Comparison of ENCODE assay signal across 1 cellular context in the genomic region with DNA sequence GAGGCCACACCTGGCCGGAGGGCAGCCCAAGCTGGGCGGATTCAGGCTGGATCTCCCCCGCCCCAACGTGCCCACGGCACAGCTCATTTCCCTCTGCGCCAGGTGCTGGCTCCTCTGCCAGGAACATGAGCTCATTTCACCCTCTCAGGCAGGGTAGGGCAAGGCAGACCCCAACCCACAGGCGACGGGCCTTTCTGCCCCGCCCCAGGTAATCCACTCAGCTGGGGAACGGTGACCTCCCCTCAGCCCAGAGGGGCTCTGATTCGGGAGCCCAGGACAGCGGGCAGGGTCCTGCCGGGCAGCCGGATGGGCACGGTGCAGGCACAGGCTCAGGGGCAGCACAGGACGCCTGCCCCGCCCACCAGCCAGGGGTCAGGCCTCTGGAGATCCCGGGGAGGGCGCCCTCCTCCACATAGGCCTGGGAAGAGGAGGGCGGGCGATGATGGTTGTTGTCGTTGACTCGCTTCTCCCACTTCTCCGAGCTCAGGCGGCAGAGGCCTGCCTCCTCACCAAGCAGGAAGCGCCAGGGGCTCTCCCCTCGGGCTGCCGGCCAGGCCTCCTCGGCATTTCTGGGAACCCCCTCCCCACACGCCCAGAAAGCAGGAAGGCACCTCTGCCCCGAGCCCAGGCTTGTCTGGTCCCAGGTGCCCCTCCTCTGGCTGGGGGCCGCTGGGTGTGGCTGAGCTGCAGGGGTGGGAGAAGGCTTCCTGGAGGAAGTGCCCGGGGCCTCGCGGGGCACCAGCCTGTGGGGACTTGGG.
TF ChIP-seq lines count a peak whose summit lies in the region.

No MANE protein-coding gene starts in this region.

TF ChIP-seq in H1, 55 proteins besides CTCF, POLR2A, EP300 and RAD21:
- TF ChIP-seq, protein P1, sequence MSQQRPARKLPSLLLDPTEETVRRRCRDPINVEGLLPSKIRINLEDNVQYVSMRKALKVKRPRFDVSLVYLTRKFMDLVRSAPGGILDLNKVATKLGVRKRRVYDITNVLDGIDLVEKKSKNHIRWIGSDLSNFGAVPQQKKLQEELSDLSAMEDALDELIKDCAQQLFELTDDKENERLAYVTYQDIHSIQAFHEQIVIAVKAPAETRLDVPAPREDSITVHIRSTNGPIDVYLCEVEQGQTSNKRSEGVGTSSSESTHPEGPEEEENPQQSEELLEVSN (IDR thresholded peaks at IDR 0.05), result no peak
- TF ChIP-seq HDAC6 (IDR thresholded peaks at IDR 0.05; ENCODE audit: low read depth, low read length), result no peak
- TF ChIP-seq, protein P2, sequence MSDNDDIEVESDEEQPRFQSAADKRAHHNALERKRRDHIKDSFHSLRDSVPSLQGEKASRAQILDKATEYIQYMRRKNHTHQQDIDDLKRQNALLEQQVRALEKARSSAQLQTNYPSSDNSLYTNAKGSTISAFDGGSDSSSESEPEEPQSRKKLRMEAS (IDR thresholded peaks at IDR 0.05), result no peak
- TF ChIP-seq POLR2AphosphoS5 (IDR thresholded peaks at IDR 0.05; ENCODE audit: low read depth, low read length), result no peak
- no peak for TF ChIP-seq CBX5 (IDR thresholded peaks at IDR 0.05; ENCODE audit: low read depth, low read length)
- no peak for TF ChIP-seq POU5F1 (IDR thresholded peaks at IDR 0.05; ENCODE audit: low read depth, low read length)
